In the genomic region with DNA sequence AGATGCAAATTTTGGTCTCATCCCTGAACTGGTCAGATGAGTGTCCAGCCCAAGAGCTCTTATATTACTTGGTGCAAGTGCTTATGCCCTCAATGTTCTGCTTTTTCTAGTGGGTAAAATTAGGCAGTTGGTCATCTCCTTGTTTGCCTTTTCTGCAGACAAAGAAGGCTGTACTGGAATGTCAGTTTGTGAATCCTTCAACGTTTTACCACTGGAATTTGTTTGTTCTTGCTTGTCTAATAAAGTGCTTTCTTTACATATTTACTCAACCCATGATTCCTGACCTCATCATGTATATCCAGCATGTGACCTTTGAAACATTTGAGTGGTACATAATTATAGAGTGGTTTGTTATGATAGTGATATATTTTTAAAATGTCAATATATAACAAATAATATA, we compare ENCODE assay signal across 20 cellular contexts.
"Had no signal": no experiment of that assay in that cellular context is flagged by ENCODE, and none has a peak within 500 bp of the region (broad histone marks: within the 10 kb centered on the region; RNA-seq: fewer than 3 reads in every experiment).

No MANE protein-coding gene starts in this region.

- H3K4me1 ChIP-seq: breast epithelium, esophagus muscularis mucosa, gastrocnemius medialis, left ventricle myocardium inferior, neural progenitor cell, tibial artery had no signal

- H3K9me3 Mint-ChIP-seq: activated naive CD8-positive, alpha-beta T cell treated with anti-CD3 and anti-CD28 coated beads, Interleukin-2, amount 10 ng/mL, durations not matched to agents 7 days and 5 days; neural progenitor cell; stimulated activated naive CD8-positive, alpha-beta T cell treated with anti-CD3 and anti-CD28 coated beads, Interleukin-15, Interleukin-2, amounts not matched to agents 100 ng/mL and 50 ng/mL, for 24 hours had no signal

- H3K27me3 Mint-ChIP-seq: activated naive CD8-positive, alpha-beta T cell treated with anti-CD3 and anti-CD28 coated beads, Interleukin-2, amount 10 ng/mL, durations not matched to agents 7 days and 5 days; central memory CD8-positive, alpha-beta T cell had no signal

- H3K4me3 ChIP-seq: breast epithelium, dorsolateral prefrontal cortex, esophagus muscularis mucosa, gastrocnemius medialis, left ventricle myocardium inferior, neural progenitor cell, tibial artery had no signal

- DNase-seq: activated CD4-positive, alpha-beta T cell treated with anti-CD3 and anti-CD28 coated beads for 4 hours; activated CD4-positive, alpha-beta T cell treated with anti-CD3 and anti-CD28 coated beads, Interleukin-2, amount 50 U/mL, for 48 hours; activated CD4-positive, CD25-positive, alpha-beta regulatory T cell; activated naive CD4-positive, alpha-beta T cell treated with Interleukin-2 at 50 U/mL for 16 hours; activated naive CD8-positive, alpha-beta T cell treated with anti-CD3 and anti-CD28 coated beads, Interleukin-2, amount 10 ng/mL, durations not matched to agents 7 days and 5 days; activated T-cell treated with anti-CD3 and anti-CD28 coated beads, Interleukin-2, amount 50 U/mL, for 48 hours; amniotic stem cell; dorsolateral prefrontal cortex; gastrocnemius medialis; hippocampal formation; left ventricle myocardium inferior; naive thymus-derived CD8-positive, alpha-beta T cell; retina; substantia nigra; tibial artery had no signal

- H3K4me3 Mint-ChIP-seq: activated naive CD8-positive, alpha-beta T cell treated with anti-CD3 and anti-CD28 coated beads, Interleukin-2, amount 10 ng/mL, durations not matched to agents 7 days and 5 days; central memory CD8-positive, alpha-beta T cell; naive thymus-derived CD8-positive, alpha-beta T cell; neural progenitor cell; stimulated activated naive CD8-positive, alpha-beta T cell treated with anti-CD3 and anti-CD28 coated beads, Interleukin-15, Interleukin-2, amounts not matched to agents 100 ng/mL and 50 ng/mL, for 24 hours had no signal

- H3K27me3 ChIP-seq: breast epithelium, dorsolateral prefrontal cortex, esophagus muscularis mucosa, gastrocnemius medialis, neural progenitor cell, tibial artery had no signal

- H3K27ac Mint-ChIP-seq: activated naive CD8-positive, alpha-beta T cell treated with anti-CD3 and anti-CD28 coated beads, Interleukin-2, amount 10 ng/mL, durations not matched to agents 7 days and 5 days; naive thymus-derived CD8-positive, alpha-beta T cell; neural progenitor cell; stimulated activated naive CD8-positive, alpha-beta T cell treated with anti-CD3 and anti-CD28 coated beads, Interleukin-15, Interleukin-2, amounts not matched to agents 100 ng/mL and 50 ng/mL, for 24 hours had no signal

- H3K4me1 Mint-ChIP-seq: activated naive CD8-positive, alpha-beta T cell treated with anti-CD3 and anti-CD28 coated beads, Interleukin-2, amount 10 ng/mL, durations not matched to agents 7 days and 5 days; central memory CD8-positive, alpha-beta T cell; neural progenitor cell had no signal

- H3K9me3 ChIP-seq: breast epithelium, esophagus muscularis mucosa, gastrocnemius medialis, left ventricle myocardium inferior, tibial artery had no signal

- H3K27ac ChIP-seq: breast epithelium, dorsolateral prefrontal cortex, esophagus muscularis mucosa, gastrocnemius medialis, left ventricle myocardium inferior, neural progenitor cell, tibial artery had no signal

- H3K4me2 ChIP-seq: neural progenitor cell had no signal

- H2AFZ ChIP-seq: neural progenitor cell had no signal

- ATAC-seq: gastrocnemius medialis; naive thymus-derived CD8-positive, alpha-beta T cell had no signal

- H3K36me3 ChIP-seq: breast epithelium, esophagus muscularis mucosa, gastrocnemius medialis, left ventricle myocardium inferior, neural progenitor cell, tibial artery had no signal

- H3K9ac ChIP-seq: neural progenitor cell had no signal

- H3K36me3 Mint-ChIP-seq: activated naive CD8-positive, alpha-beta T cell treated with anti-CD3 and anti-CD28 coated beads, Interleukin-2, amount 10 ng/mL, durations not matched to agents 7 days and 5 days; naive thymus-derived CD8-positive, alpha-beta T cell; neural progenitor cell had no signal
